9 cellular contexts compared by ENCODE assay signal in the genomic region with DNA sequence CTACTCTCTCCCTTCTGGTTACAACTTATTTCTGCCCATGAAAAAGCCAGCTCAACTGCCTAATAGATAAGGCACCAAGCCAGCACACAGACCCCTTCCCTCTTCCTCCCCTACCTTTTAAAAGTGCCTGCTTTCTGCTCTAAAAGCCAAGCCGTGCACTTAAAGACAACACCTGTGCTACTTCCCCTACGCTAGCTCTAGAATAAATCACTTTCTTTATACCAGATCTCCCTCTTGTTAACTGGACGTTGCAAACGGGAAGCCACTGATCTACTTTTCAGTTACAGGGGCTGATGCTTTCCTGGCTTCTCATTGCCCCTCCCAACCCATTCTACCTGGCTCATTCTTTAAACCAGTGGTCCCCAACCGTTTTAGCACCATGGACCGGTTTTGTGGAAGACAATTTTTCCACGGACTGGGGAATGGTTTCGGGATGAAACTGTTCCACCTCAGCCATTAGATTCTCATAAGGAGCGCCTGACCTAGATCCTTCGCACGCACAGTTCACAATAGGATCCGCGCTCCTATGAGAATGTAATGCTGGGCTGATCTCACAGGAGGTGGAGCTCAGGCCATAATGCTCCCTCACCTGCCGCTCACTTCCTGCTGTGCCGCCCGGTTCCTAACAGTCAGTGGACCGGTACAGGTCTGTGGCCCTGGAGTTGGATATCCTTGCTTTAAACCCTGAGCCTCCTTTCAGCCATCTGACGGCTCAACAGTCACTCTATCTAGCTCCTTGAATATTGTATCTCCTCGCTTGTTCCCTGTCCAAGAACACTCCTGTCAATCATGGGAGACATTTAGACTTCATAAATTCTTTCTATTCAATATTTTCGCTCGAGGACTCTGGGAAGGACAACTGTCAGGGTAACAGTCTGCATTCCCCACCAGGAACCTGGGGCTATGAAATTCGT. TPM values are rescaled to one million over a fixed set of nuclear protein-coding genes. Genes with fewer than 3 reads are reported as not detected.
A peak's percentile ranks its signal among the peaks of the same experiment; 100 is the strongest.
DNase-seq lines count a peak whose midpoint lies in the region; ATAC-seq and TF ChIP-seq lines count a peak whose summit lies in the region.
"Had no signal": no experiment of that assay in that cellular context is flagged by ENCODE, and none has a peak within 500 bp of the region (broad histone marks: within the 10 kb centered on the region; RNA-seq: fewer than 3 reads in every experiment).

No MANE protein-coding gene starts in this region.

- no peak for TF ChIP-seq CTCF in progenitor cell of endocrine pancreas (IDR thresholded peaks at IDR 0.05; ENCODE audit: unreplicated experiment)

- intact Hi-C loops in left cardiac atrium (cut with DNase I), result no loop called here

- peaks cover 25 to 47% of the 10 kb centered on the region in 2 donors for H3K9me3 Mint-ChIP-seq in activated naive CD4-positive, alpha-beta T cell treated with anti-CD3 and anti-CD28 coated beads, Interleukin-2, amount 50 U/mL, for 72 hours
- peaks cover 3% of the 10 kb centered on the region for H3K9me3 Mint-ChIP-seq in progenitor cell of endocrine pancreas (ENCODE audit: low read depth)

- H3K27me3 Mint-ChIP-seq in progenitor cell of endocrine pancreas, result peaks cover 33% of the 10 kb centered on the region

- DNase-seq in NCI-H2171 (lab: John Stamatoyannopoulos, UW) (peak; percentile 72), left cardiac atrium (no peak), progenitor cell of endocrine pancreas (ENCODE audit: low spot score, unreplicated experiment) (no peak), cortex of kidney (lab: John Stamatoyannopoulos, UW) (no peak), GDM1 (lab: John Stamatoyannopoulos, UW) (no peak)
- DNase-seq in activated naive CD4-positive, alpha-beta T cell treated with anti-CD3 and anti-CD28 coated beads, Interleukin-2, amount 50 U/mL, for 72 hours (ENCODE audit: low spot score in 2 of 2), result no peak
- DNase-seq in NK-92 treated with Interleukin-12 subunit alpha and Interleukin-12 subunit beta, amount 100 ng/mL, for 24 hours (lab: John Stamatoyannopoulos, UW), result no peak

- peaks cover 30 to 58% of the 10 kb centered on the region in 2 donors for H3K36me3 Mint-ChIP-seq in activated naive CD4-positive, alpha-beta T cell treated with anti-CD3 and anti-CD28 coated beads, Interleukin-2, amount 50 U/mL, for 72 hours
- peaks cover 18% of the 10 kb centered on the region for H3K36me3 Mint-ChIP-seq in progenitor cell of endocrine pancreas (ENCODE audit: insufficient read depth)

- peaks cover 30% of the 10 kb centered on the region for H3K4me1 Mint-ChIP-seq in progenitor cell of endocrine pancreas (ENCODE audit: low read depth)

- H3K27ac Mint-ChIP-seq in activated naive CD4-positive, alpha-beta T cell treated with anti-CD3 and anti-CD28 coated beads, Interleukin-2, amount 50 U/mL, for 72 hours, result peak overlapping the region; percentile 58 to 88
- H3K27ac Mint-ChIP-seq in progenitor cell of endocrine pancreas, result peak overlapping the region; percentile 99

- peak; percentile 12 for ATAC-seq in GM19397 (IDR thresholded peaks at IDR 0.05; ENCODE audit: unreplicated experiment)
- ATAC-seq in activated naive CD4-positive, alpha-beta T cell treated with anti-CD3 and anti-CD28 coated beads, Interleukin-2, amount 50 U/mL, for 72 hours, result peak; percentile 49 to 84
- ATAC-seq in left cardiac atrium, result peak; percentile 32 to 38

- peak overlapping the region; percentile 97 for H3K4me3 Mint-ChIP-seq in progenitor cell of endocrine pancreas (ENCODE audit: low read depth)

RNA-seq across cellular contexts. Expression of a gene that starts 0.8 kb away (rescaled TPM):
- 1 to 10 TPM in 1 of 2 donors, under 1 TPM in 1; 0.60 to 1.4 TPM for total RNA-seq in activated naive CD4-positive, alpha-beta T cell treated with anti-CD3 and anti-CD28 coated beads, Interleukin-2, amount 50 U/mL, for 72 hours
- 1 to 10 TPM; 2.8 to 2.9 TPM for total RNA-seq in left cardiac atrium
- total RNA-seq in progenitor cell of endocrine pancreas, result 14.2 and 14.4 TPM in 2 replicates
- total RNA-seq: T-helper 1 cell treated with Interleukin-12 subunit alpha and Interleukin-12 subunit beta and Interleukin-4 antibody, amounts not matched to agents 30 ng/mL and 1 ng/mL, for 36 hours had no signal

RNA-seq across cellular contexts. Expression of a gene that starts 21.0 kb away (rescaled TPM):
- 1 to 10 TPM; 2.3 to 2.4 TPM for total RNA-seq in activated naive CD4-positive, alpha-beta T cell treated with anti-CD3 and anti-CD28 coated beads, Interleukin-2, amount 50 U/mL, for 72 hours
- 1 to 10 TPM; 1.9 TPM for total RNA-seq in left cardiac atrium
- 5.7 and 5.9 TPM in 2 replicates for total RNA-seq in progenitor cell of endocrine pancreas

RNA-seq across cellular contexts. Expression of a gene that starts 25.8 kb away (rescaled TPM):
- 1 to 10 TPM; 1.8 to 2.0 TPM for total RNA-seq in activated naive CD4-positive, alpha-beta T cell treated with anti-CD3 and anti-CD28 coated beads, Interleukin-2, amount 50 U/mL, for 72 hours
- 1 to 10 TPM; 3.5 to 4.0 TPM for total RNA-seq in left cardiac atrium
- 10.0 and 10.4 TPM in 2 replicates for total RNA-seq in progenitor cell of endocrine pancreas

RNA-seq across cellular contexts. Expression of a gene that starts 43.2 kb away (rescaled TPM):
- 10 to 100 TPM; 14.8 to 22.4 TPM for total RNA-seq in activated naive CD4-positive, alpha-beta T cell treated with anti-CD3 and anti-CD28 coated beads, Interleukin-2, amount 50 U/mL, for 72 hours
- total RNA-seq in left cardiac atrium, result 10 to 100 TPM; 11.1 to 13.4 TPM
- 40.6 and 45.6 TPM in 2 replicates for total RNA-seq in progenitor cell of endocrine pancreas

RNA-seq across cellular contexts. Expression of a gene that starts 48.2 kb away (rescaled TPM):
- total RNA-seq in activated naive CD4-positive, alpha-beta T cell treated with anti-CD3 and anti-CD28 coated beads, Interleukin-2, amount 50 U/mL, for 72 hours, result 1 to 10 TPM; 3.6 to 5.1 TPM
- total RNA-seq in left cardiac atrium (1 to 10 TPM; 3.5 to 3.7 TPM), progenitor cell of endocrine pancreas (7.3 and 8.5 TPM in 2 replicates)

Comparison
In these comparisons a context has a peak if more than half of its experiments do, and no peak if none do; other contexts are left out.
1. ATAC-seq: peak in every context shown above with its lines; median percentile 66 in activated naive CD4-positive, alpha-beta T cell treated with anti-CD3 and anti-CD28 coated beads, Interleukin-2, amount 50 U/mL, for 72 hours; 35 in left cardiac atrium; 12 in GM19397.